ENCODE assay signal across 11 cellular contexts in the genomic region with DNA sequence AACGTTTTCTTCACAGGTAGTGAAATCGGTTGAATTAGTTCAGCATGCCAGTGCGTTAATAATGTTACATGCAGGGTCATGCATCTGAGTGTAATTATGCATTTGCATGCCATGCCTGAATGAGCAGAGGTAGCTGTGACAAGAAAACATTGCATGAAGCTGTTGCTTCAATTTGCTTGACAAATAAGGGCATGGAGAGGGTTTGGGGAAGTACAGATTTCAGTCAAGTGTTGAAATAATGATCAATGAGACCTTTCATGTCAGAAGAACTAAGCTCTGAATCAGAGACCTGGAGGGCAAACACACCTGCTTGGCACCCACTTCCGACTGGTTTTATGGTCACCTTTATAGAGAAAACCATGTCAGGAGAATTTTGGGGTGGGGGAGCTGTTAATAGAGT.
DNase-seq lines count a peak whose midpoint lies in the region; ATAC-seq and TF ChIP-seq lines count a peak whose summit lies in the region.
"Had no signal": no experiment of that assay in that cellular context is flagged by ENCODE, and none has a peak within 500 bp of the region (broad histone marks: within the 10 kb centered on the region; RNA-seq: fewer than 3 reads in every experiment).

No MANE protein-coding gene starts in this region.

- peak; percentile 57 for ATAC-seq in GM18867 (IDR thresholded peaks at IDR 0.05; ENCODE audit: unreplicated experiment)
- peak; percentile 34 for ATAC-seq in HG02981 (IDR thresholded peaks at IDR 0.05; ENCODE audit: unreplicated experiment)
- no peak for ATAC-seq in gastroesophageal sphincter

- no peak for TF ChIP-seq POLR2A in gastroesophageal sphincter (IDR thresholded peaks at IDR 0.05)

- DNase-seq in COLO668 (lab: John Stamatoyannopoulos, UW; ENCODE audit: unreplicated experiment) (peak; percentile 50), NCI-H187 treated with DMSO at 0.1 percent for 48 hours (lab: John Stamatoyannopoulos, UW) (no peak), AG08396 (ENCODE audit: low spot score) (no peak), islet precursor cell (no peak)
- DNase-seq: activated T-cell treated with anti-CD3 and anti-CD28 coated beads for 4 hours, NCI-H2081 treated with DMSO at 0.1 percent for 48 hours had no signal

- no peaks in the 10 kb centered on the region for H3F3A ChIP-seq in OCI-LY1 (ENCODE audit: insufficient read depth, low read length)

- no peaks in the 10 kb centered on the region for H3K9me2 ChIP-seq in OCI-LY1 (ENCODE audit: low read depth, low read length)

- H3K9me3 ChIP-seq in OCI-LY1 (ENCODE audit: low read length): no peaks in the 10 kb centered on the region
- no peaks in the 10 kb centered on the region for H3K9me3 ChIP-seq in gastroesophageal sphincter
- H3K9me3 ChIP-seq: left ventricle myocardium inferior had no signal

- no peak for TF ChIP-seq EP300 in gastroesophageal sphincter (IDR thresholded peaks at IDR 0.05)

- WGBS in gastroesophageal sphincter (ENCODE audit: low coverage in 1 of 2), 2 donors: 67 to 92% methylated on average over 4 of the region's 4 CpGs

- H3K9ac ChIP-seq in OCI-LY1 (ENCODE audit: low read length): no peak overlapping the region

- no peak for TF ChIP-seq CTCF in OCI-LY1 (IDR thresholded peaks at IDR 0.05; ENCODE audit: low read length)
- no peak for TF ChIP-seq CTCF in gastroesophageal sphincter (IDR thresholded peaks at IDR 0.05)

- H3K27me3 ChIP-seq in OCI-LY1 (ENCODE audit: insufficient read depth, low read length) (0 out of 2 replicates have a peak, but pooled peaks cover 5% of the 10 kb centered on the region), gastroesophageal sphincter (no peaks in the 10 kb centered on the region)

- H3K27ac ChIP-seq in OCI-LY1 (ENCODE audit: low read depth, low read length, poor library complexity, severe bottlenecking): peak overlapping the region; percentile 62
- H3K27ac ChIP-seq in gastroesophageal sphincter: no peak overlapping the region
- H3K27ac ChIP-seq: left ventricle myocardium inferior had no signal

- no peak overlapping the region for H2AFZ ChIP-seq in OCI-LY1 (ENCODE audit: low read length)

- H3K36me3 ChIP-seq in OCI-LY1 (ENCODE audit: insufficient read depth, low read length) (no peaks in the 10 kb centered on the region), gastroesophageal sphincter (peaks cover 0 to 77% of the 10 kb centered on the region in 2 donors)

- H3K4me1 ChIP-seq in OCI-LY1 (ENCODE audit: insufficient read depth, low read length, severe bottlenecking) (peaks cover 23% of the 10 kb centered on the region), gastroesophageal sphincter (peaks cover 0 to 13% (median 0%) of the 10 kb centered on the region in 3 donors)

- H4K20me1 ChIP-seq in OCI-LY1 (ENCODE audit: insufficient read depth, low read length): no peaks in the 10 kb centered on the region

- no peak overlapping the region; the same call in 1 of the 2 replicates for H3K4me2 ChIP-seq in OCI-LY1 (ENCODE audit: low read length)

- H3K4me3 ChIP-seq in OCI-LY1 (ENCODE audit: low read depth, low read length, poor library complexity, severe bottlenecking) (peak overlapping the region; percentile 33), gastroesophageal sphincter (no peak overlapping the region)
- H3K4me3 ChIP-seq: left ventricle myocardium inferior had no signal

- H3K79me2 ChIP-seq in OCI-LY1 (ENCODE audit: insufficient read depth, low read length): no peaks in the 10 kb centered on the region
